8 cellular contexts compared by ENCODE assay signal in genomic region chr4:184382189-184382846, GRCh38.
A peak's percentile ranks its signal among the peaks of the same experiment; 100 is the strongest.
DNase-seq lines count a peak whose midpoint lies in the region; ATAC-seq and TF ChIP-seq lines count a peak whose summit lies in the region.

No MANE protein-coding gene starts in this region.

- no peak overlapping the region for H2BK12ac ChIP-seq in trophoblast cell (ENCODE audit: low read length)

- ATAC-seq in GM19351 (IDR thresholded peaks at IDR 0.05; ENCODE audit: unreplicated experiment) = peak; percentile 33
- no peak for ATAC-seq in GM21619 (IDR thresholded peaks at IDR 0.05; ENCODE audit: unreplicated experiment)
- no peak for ATAC-seq in HG03095 (IDR thresholded peaks at IDR 0.05; ENCODE audit: unreplicated experiment)

- H3K4me1 ChIP-seq in trophoblast cell (ENCODE audit: control insufficient read depth in 1 of 2, insufficient read depth in 2 of 2, low read length in 2 of 2) = peaks cover 11% of the 10 kb centered on the region in 2 experiments

- H3K79me2 ChIP-seq in trophoblast cell (ENCODE audit: control insufficient read depth, insufficient read depth, low read length, poor library complexity) = no peaks in the 10 kb centered on the region

- no peak overlapping the region for H4K8ac ChIP-seq in trophoblast cell (ENCODE audit: low read depth, low read length)

- no peak overlapping the region for H3K23ac ChIP-seq in trophoblast cell (ENCODE audit: low read length)

- peaks cover 5 to 14% (median 10%) of the 10 kb centered on the region in 3 donors for H3K36me3 Mint-ChIP-seq in immature natural killer cell

- TF ChIP-seq CTCF in coronary artery (IDR thresholded peaks at IDR 0.05) = no peak

- no peaks in the 10 kb centered on the region for H3K36me3 ChIP-seq in trophoblast cell (ENCODE audit: control insufficient read depth in 1 of 2, insufficient read depth in 2 of 2, low read length in 2 of 2)

- no peak overlapping the region for H3K9ac ChIP-seq in trophoblast cell (ENCODE audit: low read length)

- H4K12ac ChIP-seq in trophoblast cell (ENCODE audit: low read depth, low read length) = no peak overlapping the region

- DNase-seq in A172 (ENCODE audit: low spot score) = peak; percentile 27
- peak; percentile 19 for DNase-seq in NCI-H69 (lab: John Stamatoyannopoulos, UW)
- peak in 1 of 3 donors; percentile 10 for DNase-seq in immature natural killer cell
- no peak for DNase-seq in trophoblast cell
- DNase-seq in coronary artery (ENCODE audit: low spot score) = no peak

- H3K4ac ChIP-seq in trophoblast cell (ENCODE audit: low read depth, low read length) = no peak overlapping the region

- no peak overlapping the region for H2BK120ac ChIP-seq in trophoblast cell (ENCODE audit: insufficient read depth, low read length, poor library complexity)

- H2AFZ ChIP-seq in trophoblast cell (ENCODE audit: insufficient read depth, low read length, poor library complexity) = no peak overlapping the region

- H3K18ac ChIP-seq in trophoblast cell (ENCODE audit: low read length) = no peak overlapping the region

- H3K9me3 Mint-ChIP-seq in immature natural killer cell = no peaks in the 10 kb centered on the region

- H3K4me1 Mint-ChIP-seq in immature natural killer cell = peaks cover 53 to 65% of the 10 kb centered on the region in 2 donors

- no peak overlapping the region for H3K14ac ChIP-seq in trophoblast cell (ENCODE audit: low read length)

- H2AK5ac ChIP-seq in trophoblast cell (ENCODE audit: low read length) = no peak overlapping the region

- no peak overlapping the region for H3K27ac ChIP-seq in trophoblast cell (ENCODE audit: low read depth, low read length)
- peak overlapping the region in 1 of 2 donors; percentile 11 for H3K27ac ChIP-seq in coronary artery

- peaks cover 2% of the 10 kb centered on the region for H3K9me3 ChIP-seq in trophoblast cell (ENCODE audit: insufficient read depth, low read depth, low read length)

- no peaks in the 10 kb centered on the region for H3K27me3 ChIP-seq in trophoblast cell (ENCODE audit: insufficient read depth, low read length)

- peak overlapping the region; percentile 23 to 67 (median 50) for H3K4me3 Mint-ChIP-seq in immature natural killer cell

- H3K4me3 ChIP-seq in trophoblast cell (ENCODE audit: low read depth, low read length) = no peak overlapping the region
- H3K4me3 ChIP-seq in coronary artery = no peak overlapping the region

- no CpG with 5 or more reads among the region's 12 CpGs for WGBS in trophoblast cell (ENCODE audit: extremely low coverage, insufficient coverage, insufficient read length)

- no peak overlapping the region for H4K91ac ChIP-seq in trophoblast cell (ENCODE audit: low read depth, low read length)

- no peak overlapping the region for H3K4me2 ChIP-seq in trophoblast cell (ENCODE audit: low read length)

- H3K27me3 Mint-ChIP-seq in immature natural killer cell (ENCODE audit: low read depth in 3 of 3) = peaks cover 0 to 5% (median 0%) of the 10 kb centered on the region in 3 donors

- H3K27ac Mint-ChIP-seq in immature natural killer cell = peak overlapping the region in 5 of 6 donors; percentile 18 to 63 (median 36)

- H2BK5ac ChIP-seq in trophoblast cell (ENCODE audit: low read depth, low read length, poor library complexity) = no peak overlapping the region

- H3K79me1 ChIP-seq in trophoblast cell (ENCODE audit: low read length) = no peaks in the 10 kb centered on the region

Comparison
In these comparisons a context has a peak if more than half of its experiments do, and no peak if none do; other contexts are left out.
1. DNase-seq: peak in A172 (single experiment) and NCI-H69 (single experiment); none in trophoblast cell (0 of 2) and coronary artery (single experiment).